Comparison of ENCODE assay signal across 12 cellular contexts in the genomic region with DNA sequence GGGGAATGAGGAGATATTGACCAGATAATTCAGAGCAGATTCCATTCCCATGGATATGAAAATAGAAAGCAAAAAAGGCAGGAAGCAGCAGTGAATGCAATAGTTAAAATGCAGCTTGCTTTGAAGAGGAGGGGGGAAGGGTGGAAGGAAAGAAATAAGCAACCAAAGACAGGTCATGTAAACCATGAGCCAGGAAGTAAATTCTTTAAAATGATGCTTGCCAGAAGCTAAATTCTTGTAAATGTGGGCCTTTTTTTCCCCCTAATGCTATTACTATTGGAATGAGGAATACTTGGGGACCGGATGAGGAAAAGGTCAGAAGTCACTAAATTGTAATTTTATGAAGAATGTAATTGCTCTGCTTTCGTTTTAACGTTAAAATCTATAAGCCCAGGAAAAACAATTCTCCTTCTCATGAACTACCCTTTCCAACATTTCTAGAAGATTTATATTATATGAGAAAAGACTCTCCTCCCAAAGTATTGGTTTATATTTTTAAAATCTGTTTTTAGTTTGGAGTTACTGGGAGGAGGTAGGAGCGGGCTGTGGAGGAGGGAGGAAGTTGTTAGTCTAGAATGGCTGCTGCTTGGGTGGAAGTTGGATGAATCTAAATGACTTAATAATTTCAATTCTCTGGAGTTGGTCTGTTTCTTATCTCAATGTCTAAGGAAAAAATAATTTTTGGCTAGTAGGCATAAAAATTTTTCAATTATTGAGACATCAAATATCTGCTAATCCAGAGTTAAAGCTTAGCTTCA.
DNase-seq lines count a peak whose midpoint lies in the region; ATAC-seq and TF ChIP-seq lines count a peak whose summit lies in the region.
"Had no signal": no experiment of that assay in that cellular context is flagged by ENCODE, and none has a peak within 500 bp of the region (broad histone marks: within the 10 kb centered on the region; RNA-seq: fewer than 3 reads in every experiment).

No MANE protein-coding gene starts in this region.

- no peaks in the 10 kb centered on the region for H3K4me1 ChIP-seq in left lung
- peaks cover 0 to 10% of the 10 kb centered on the region in 2 donors for H3K4me1 ChIP-seq in thoracic aorta (ENCODE audit: control insufficient read depth in 1 of 2, low read depth in 2 of 2)

- H3K36me3 ChIP-seq in left lung (no peaks in the 10 kb centered on the region), thoracic aorta (no peaks in the 10 kb centered on the region)

- ATAC-seq in left lung (no peak), thoracic aorta (ENCODE audit: insufficient number of reproducible peaks, low FRiP score, low read depth) (no peak), GM18505 (IDR thresholded peaks at IDR 0.05; ENCODE audit: unreplicated experiment) (no peak)
- ATAC-seq: natural killer cell had no signal

- H3K4me3 ChIP-seq in left lung (peak overlapping the region in 1 of 2 donors; percentile 0), thoracic aorta (peak overlapping the region; percentile 30)

- H3K9me3 ChIP-seq in left lung (no peaks in the 10 kb centered on the region), thoracic aorta (no peaks in the 10 kb centered on the region)

- peak overlapping the region; percentile 16 to 37 for H3K27ac ChIP-seq in left lung
- H3K27ac ChIP-seq in thoracic aorta = peak overlapping the region in 1 of 2 donors; percentile 21

- H3K27ac Mint-ChIP-seq in chondrocyte (ENCODE audit: unreplicated experiment) = peak overlapping the region; percentile 90
- H3K27ac Mint-ChIP-seq: natural killer cell had no signal

- peak overlapping the region; percentile 20 for H3K4me3 Mint-ChIP-seq in chondrocyte (ENCODE audit: unreplicated experiment)
- H3K4me3 Mint-ChIP-seq: natural killer cell had no signal

- no peaks in the 10 kb centered on the region for H3K27me3 Mint-ChIP-seq in chondrocyte (ENCODE audit: low read depth)

- TF ChIP-seq CTCF in chondrocyte (IDR thresholded peaks at IDR 0.05) = no peak
- no peak for TF ChIP-seq CTCF in left lung (IDR thresholded peaks at IDR 0.05)
- no peak for TF ChIP-seq CTCF in thoracic aorta (IDR thresholded peaks at IDR 0.05)

- no peaks in the 10 kb centered on the region for H3K36me3 Mint-ChIP-seq in chondrocyte (ENCODE audit: low read depth)
- H3K36me3 Mint-ChIP-seq: natural killer cell had no signal

- H3K4me1 Mint-ChIP-seq in chondrocyte (ENCODE audit: low read depth) = peaks cover 16% of the 10 kb centered on the region
- H3K4me1 Mint-ChIP-seq: natural killer cell had no signal

- intact Hi-C loops in left lung (cut with DNase I) = no loop called here

- no peaks in the 10 kb centered on the region for H3K9me3 Mint-ChIP-seq in chondrocyte (ENCODE audit: low read depth)

- DNase-seq in HCEC 1CT = peak; percentile 67
- DNase-seq in chondrocyte (ENCODE audit: low spot score) = no peak
- DNase-seq in left lung = no peak
- no peak for DNase-seq in thoracic aorta (ENCODE audit: low spot score)
- DNase-seq in NCI-H82 (lab: John Stamatoyannopoulos, UW) = no peak
- no peak for DNase-seq in middle frontal gyrus (ENCODE audit: extremely low spot score, low spot score)
- no peak for DNase-seq in cerebellum (ENCODE audit: low spot score)
- DNase-seq: DND-41, glutamatergic neuron, natural killer cell, NCI-H1048 had no signal

- no peak for TF ChIP-seq POLR2A in GM18505 (IDR thresholded peaks at IDR 0.05; ENCODE audit: borderline replicate concordance, extremely low read depth, insufficient read depth, insufficient read length)

- H3K27me3 ChIP-seq in left lung (no peaks in the 10 kb centered on the region), thoracic aorta (replicated peaks; ENCODE audit: insufficient read depth) (no peaks in the 10 kb centered on the region)
